Comparison of ENCODE assay signal across 8 cellular contexts in the genomic region with DNA sequence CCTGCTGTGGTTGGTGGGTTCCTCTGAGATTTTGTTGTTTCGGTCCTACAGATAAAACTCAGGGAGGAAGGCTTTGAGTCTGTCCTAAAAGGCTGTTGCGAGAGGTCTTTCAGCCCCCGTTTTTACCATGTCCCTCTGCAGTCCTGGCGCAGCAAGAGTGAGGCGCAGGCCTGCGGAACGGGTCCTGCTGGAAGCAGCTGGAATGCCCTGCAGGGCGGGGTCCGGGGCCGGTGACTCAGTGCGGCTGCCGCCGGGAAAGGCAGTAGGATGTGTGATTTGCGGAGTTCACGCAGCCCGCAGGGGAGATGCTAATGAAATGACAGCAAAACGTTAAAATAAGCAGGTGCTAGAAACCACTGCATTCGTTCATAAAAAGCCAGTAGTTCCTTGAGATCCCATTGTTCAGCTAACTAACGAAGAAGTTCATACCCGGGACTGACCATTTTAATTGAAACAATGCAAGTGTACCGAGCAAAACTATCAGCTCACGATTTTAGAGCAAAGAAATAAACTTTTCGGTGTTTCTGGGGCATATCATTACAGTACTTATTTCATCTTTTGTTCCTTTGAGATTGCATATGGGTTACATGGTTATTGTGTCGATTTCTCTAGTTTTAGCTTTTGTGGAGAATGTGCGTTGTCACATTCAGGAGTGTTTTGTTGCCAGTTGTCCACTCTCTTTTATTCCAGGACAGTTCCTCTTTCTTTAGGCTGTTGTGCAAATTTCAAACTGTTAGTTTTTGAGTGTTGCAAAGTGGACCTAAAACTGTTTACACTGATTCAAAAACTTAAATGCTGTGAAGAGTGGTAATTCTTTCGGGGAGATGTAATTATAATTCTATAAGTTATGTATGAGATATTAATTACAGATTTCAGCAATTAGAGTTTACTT. TPM values are rescaled to one million over a fixed set of nuclear protein-coding genes. Genes with fewer than 3 reads are reported as not detected.
DNase-seq lines count a peak whose midpoint lies in the region; ATAC-seq and TF ChIP-seq lines count a peak whose summit lies in the region.

No MANE protein-coding gene starts in this region.

- H3K36me3 ChIP-seq in left lung = no peaks in the 10 kb centered on the region

- ATAC-seq in GM18858 (IDR thresholded peaks at IDR 0.05; ENCODE audit: unreplicated experiment) = peak; percentile 15
- peak; percentile 21 for ATAC-seq in HG03095 (IDR thresholded peaks at IDR 0.05; ENCODE audit: unreplicated experiment)
- peak; percentile 88 for ATAC-seq in left lung

- intact Hi-C loops in dendritic cell treated with granulocyte-macrophage colony-stimulating factor and Interleukin-4, amounts not matched to agents 40 ng/mL and 50 ng/mL, for 4 days (cut with micrococcal nuclease) = no loop called here
- intact Hi-C loops in left lung (cut with DNase I) = no loop called here

- H3K27ac Mint-ChIP-seq in dendritic cell treated with granulocyte-macrophage colony-stimulating factor and Interleukin-4, amounts not matched to agents 40 ng/mL and 50 ng/mL, for 4 days = peak overlapping the region; percentile 86

- TF ChIP-seq CTCF in AG04450 (IDR thresholded peaks at IDR 0.05; ENCODE audit: low read depth, low read length) = no peak
- no peak for TF ChIP-seq CTCF in left lung (IDR thresholded peaks at IDR 0.05)

- peak overlapping the region; percentile 87 for H3K4me3 Mint-ChIP-seq in dendritic cell treated with granulocyte-macrophage colony-stimulating factor and Interleukin-4, amounts not matched to agents 40 ng/mL and 50 ng/mL, for 4 days

- CTCF ChIA-PET in AG04450 (lab: Charles Lee) = interaction anchor here (0.8 to 4.9 kb wide), 4 partner anchors 24 to 280 kb away, joined by 3 to 33 read pairs (median 18); a partner anchor contains a TSS

- POLR2A ChIA-PET in AG04450 (lab: Yijun Ruan, JAX) = interaction anchor here (1.0 to 2.0 kb wide), 4 partner anchors 10 to 702 kb away, joined by 3 to 6 read pairs (median 4); a partner anchor contains a TSS

- H3K36me3 Mint-ChIP-seq in dendritic cell treated with granulocyte-macrophage colony-stimulating factor and Interleukin-4, amounts not matched to agents 40 ng/mL and 50 ng/mL, for 4 days (ENCODE audit: low read depth) = peaks cover 14% of the 10 kb centered on the region

- H3K27me3 ChIP-seq in AG04450 (ENCODE audit: control insufficient read depth, insufficient read depth, low read length) = no peaks in the 10 kb centered on the region
- H3K27me3 ChIP-seq in left lung = no peaks in the 10 kb centered on the region

- H3K4me3 ChIP-seq in AG04450 (ENCODE audit: low read depth, low read length) = peak overlapping the region; percentile 86
- peak overlapping the region; percentile 61 to 84 for H3K4me3 ChIP-seq in left lung

- no peaks in the 10 kb centered on the region for H3K9me3 ChIP-seq in AG04450 (ENCODE audit: control insufficient read depth, insufficient read depth, low read length)
- no peaks in the 10 kb centered on the region for H3K9me3 ChIP-seq in left lung

- peaks cover 35% of the 10 kb centered on the region for H3K4me1 Mint-ChIP-seq in dendritic cell treated with granulocyte-macrophage colony-stimulating factor and Interleukin-4, amounts not matched to agents 40 ng/mL and 50 ng/mL, for 4 days (ENCODE audit: low read depth)

- H3K27me3 Mint-ChIP-seq in dendritic cell treated with granulocyte-macrophage colony-stimulating factor and Interleukin-4, amounts not matched to agents 40 ng/mL and 50 ng/mL, for 4 days = no peaks in the 10 kb centered on the region

- H3K9me3 Mint-ChIP-seq in dendritic cell treated with granulocyte-macrophage colony-stimulating factor and Interleukin-4, amounts not matched to agents 40 ng/mL and 50 ng/mL, for 4 days = peaks cover 6% of the 10 kb centered on the region

- DNase-seq in AG04450 (ENCODE audit: low read depth, low spot score) = peak; percentile 61
- DNase-seq in NCI-H2107 (lab: John Stamatoyannopoulos, UW) = peak; percentile 80
- DNase-seq in UCSD-AML1 (lab: John Stamatoyannopoulos, UW; ENCODE audit: unreplicated experiment) = peak; percentile 46
- peak; percentile 90 to 94 for DNase-seq in left lung
- peak; percentile 44 to 68 for DNase-seq in stimulated activated CD4-positive, alpha-beta T cell treated with anti-CD3 and anti-CD28 coated beads, Interleukin-4, amount 100 ng/mL, for 48 hours (ENCODE audit: low read depth in 2 of 2)

- H3K4me1 ChIP-seq in left lung = peaks cover 4 to 32% of the 10 kb centered on the region in 2 donors

- peak overlapping the region; percentile 49 for H3K27ac ChIP-seq in AG04450 (ENCODE audit: low read depth, low read length)
- peak overlapping the region; percentile 75 to 77 for H3K27ac ChIP-seq in left lung

RNA-seq across cellular contexts. Expression of a gene that starts 0.8 kb away (rescaled TPM):
- polyA plus RNA-seq in AG04450 (2011; rRNA removed) = 34.0 and 46.6 TPM in 2 replicates
- 63.2 and 89.2 TPM in 2 replicates for polyA minus RNA-seq in AG04450 (2011; rRNA and poly(A)+ RNA removed)
- 10 to 100 TPM in 1 of 2 donors, 1 to 10 TPM in 1; 9.0 to 23.2 TPM for total RNA-seq in left lung

Comparison
In these comparisons a context has a peak if more than half of its experiments do, and no peak if none do; other contexts are left out.
1. Peak in every context shown above with its lines: DNase-seq, ATAC-seq, H3K4me3 ChIP-seq and H3K27ac ChIP-seq.
2. ATAC-seq: peak in every context shown above with its lines; median percentile 88 in left lung; 21 in HG03095; 15 in GM18858.